32 cellular contexts compared by ENCODE assay signal in the genomic region with DNA sequence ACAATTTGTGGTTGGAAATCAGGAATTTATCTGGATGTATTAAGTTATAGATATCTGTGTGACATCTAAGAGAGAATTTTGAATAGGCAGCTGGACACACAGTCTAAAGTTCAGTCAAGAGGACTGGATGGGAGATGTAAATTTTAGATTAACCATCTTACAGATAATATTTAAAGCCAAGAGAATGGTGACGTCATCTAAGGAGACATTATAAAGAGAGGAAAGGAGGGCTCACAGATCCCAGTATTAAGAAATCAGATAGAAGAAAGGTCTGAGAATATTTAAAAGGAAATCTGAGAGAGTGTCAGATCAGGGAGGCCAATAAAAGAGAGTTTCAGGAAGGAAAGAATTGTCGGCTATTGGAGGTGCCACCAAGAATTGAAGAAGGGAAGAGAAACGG. TPM values are rescaled to one million over a fixed set of nuclear protein-coding genes. Genes with fewer than 3 reads are reported as not detected.
"Had no signal": no experiment of that assay in that cellular context is flagged by ENCODE, and none has a peak within 500 bp of the region (broad histone marks: within the 10 kb centered on the region; RNA-seq: fewer than 3 reads in every experiment).

No MANE protein-coding gene starts in this region.

- H3K27me3 ChIP-seq: heart left ventricle, pancreas, sigmoid colon, spleen, tibial nerve, uterus had no signal

- H3K4me1 Mint-ChIP-seq: immature natural killer cell, neural crest cell had no signal

- H3K4me3 Mint-ChIP-seq: immature natural killer cell; naive thymus-derived CD8-positive, alpha-beta T cell; nephron; neural crest cell; stimulated activated naive CD8-positive, alpha-beta T cell treated with anti-CD3 and anti-CD28 coated beads, Interleukin-15, Interleukin-2, amounts not matched to agents 100 ng/mL and 50 ng/mL, for 24 hours; type B pancreatic cell had no signal

- H3K4me1 ChIP-seq: heart left ventricle, left lung, lower lobe of right lung, pancreas, prostate gland, sigmoid colon, tibial nerve, uterus had no signal

- H3K9me3 ChIP-seq: heart left ventricle, left lung, lower lobe of right lung, mucosa of descending colon, pancreas, prostate gland, sigmoid colon, spleen, tibial nerve, uterus had no signal

- H3K4me3 ChIP-seq: heart left ventricle, left lung, lower lobe of right lung, mucosa of descending colon, pancreas, prostate gland, sigmoid colon, spleen, tibial nerve, uterus had no signal

- H3K36me3 Mint-ChIP-seq: immature natural killer cell, type B pancreatic cell had no signal

- H3K36me3 ChIP-seq: heart left ventricle, left lung, lower lobe of right lung, pancreas, prostate gland, sigmoid colon, spleen, tibial nerve, uterus had no signal

- DNase-seq: heart left ventricle; hypothalamus; immature natural killer cell; kidney; left colon; left lung; lower lobe of right lung; mammary epithelial cell; mesendoderm; midbrain; mucosa of descending colon; naive thymus-derived CD8-positive, alpha-beta T cell; nucleus accumbens; pancreas; posterior cingulate gyrus; retina; right cardiac atrium; sigmoid colon; small intestine; spleen; stimulated activated CD4-positive, alpha-beta T cell treated with anti-CD3 and anti-CD28 coated beads, Interleukin-4, amount 100 ng/mL, for 24 hours; stimulated activated CD8-positive, alpha-beta memory T cell treated with anti-CD3 and anti-CD28 coated beads, Interleukin-4, amount 100 ng/mL, for 48 hours; stimulated activated naive CD4-positive, alpha-beta T cell; substantia nigra; uterus had no signal

- H3K27ac ChIP-seq: heart left ventricle, left lung, lower lobe of right lung, pancreas, prostate gland, sigmoid colon, spleen, tibial nerve, uterus had no signal

- H3K27ac Mint-ChIP-seq: immature natural killer cell; nephron; stimulated activated naive CD8-positive, alpha-beta T cell treated with anti-CD3 and anti-CD28 coated beads, Interleukin-15, Interleukin-2, amounts not matched to agents 100 ng/mL and 50 ng/mL, for 24 hours; type B pancreatic cell had no signal

- H3K9me3 Mint-ChIP-seq: nephron; stimulated activated naive CD8-positive, alpha-beta T cell treated with anti-CD3 and anti-CD28 coated beads, Interleukin-15, Interleukin-2, amounts not matched to agents 100 ng/mL and 50 ng/mL, for 24 hours; type B pancreatic cell had no signal

- ATAC-seq: heart left ventricle; left colon; left lung; lower lobe of right lung; mucosa of descending colon; naive thymus-derived CD8-positive, alpha-beta T cell; pancreas; right cardiac atrium had no signal

RNA-seq across cellular contexts. Expression of a gene that starts 9.4 kb away (rescaled TPM):
- total RNA-seq: lower lobe of right lung had no signal
- polyA plus RNA-seq: immature natural killer cell, liver, mammary epithelial cell had no signal
